Comparison of ENCODE assay signal across 10 cellular contexts in the genomic region with DNA sequence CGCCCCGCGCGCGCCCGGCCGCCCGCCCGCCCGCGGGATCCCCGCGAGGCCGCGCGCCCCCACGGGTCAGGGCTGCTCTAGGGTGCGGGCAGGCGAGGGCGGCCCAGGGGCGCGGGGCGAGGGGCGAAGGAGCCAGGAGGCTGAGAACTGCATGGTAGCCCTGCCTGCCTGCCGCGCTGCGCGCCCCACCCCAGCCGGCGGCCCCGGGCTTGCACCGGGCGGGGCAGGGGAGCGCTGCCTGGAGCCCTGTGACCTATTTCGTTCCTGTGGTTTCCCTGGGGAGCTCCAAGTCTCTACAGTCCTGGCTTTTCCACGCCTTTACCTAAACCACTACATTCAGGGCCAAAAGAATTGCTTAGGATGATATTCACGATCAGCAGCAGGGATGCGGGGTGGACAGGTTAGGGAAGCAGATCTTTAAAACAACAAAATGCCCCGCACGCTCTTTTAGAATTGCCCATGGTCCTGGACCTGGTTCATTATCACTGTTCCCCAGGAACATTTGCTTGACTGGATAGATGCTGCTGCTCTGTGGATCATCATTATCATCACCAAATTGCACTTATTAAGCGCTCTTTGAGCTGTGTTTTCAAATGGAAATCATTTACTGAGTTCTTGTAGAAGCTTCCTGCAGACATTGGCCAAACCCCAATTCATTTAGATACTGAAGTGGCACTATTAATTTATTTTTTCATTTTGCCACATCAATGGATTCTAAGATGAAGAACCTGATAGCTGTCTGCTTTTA. TPM values are rescaled to one million over a fixed set of nuclear protein-coding genes. Genes with fewer than 3 reads are reported as not detected.
DNase-seq lines count a peak whose midpoint lies in the region; TF ChIP-seq lines count a peak whose summit lies in the region.
"Had no signal": no experiment of that assay in that cellular context is flagged by ENCODE, and none has a peak within 500 bp of the region (broad histone marks: within the 10 kb centered on the region; RNA-seq: fewer than 3 reads in every experiment).

No MANE protein-coding gene starts in this region.

- no peaks in the 10 kb centered on the region for H3K36me3 ChIP-seq in ectodermal cell (ENCODE audit: control insufficient read depth, insufficient read depth, low read length)
- H3K36me3 ChIP-seq in neural cell (ENCODE audit: insufficient read depth, low read length): no peaks in the 10 kb centered on the region

- no peaks in the 10 kb centered on the region for H3K9me2 ChIP-seq in neural cell (ENCODE audit: insufficient read depth, low read length)

- DNase-seq in DMS53 treated with DMSO at 0.1 percent for 48 hours (lab: John Stamatoyannopoulos, UW; ENCODE audit: unreplicated experiment) (peak; percentile 3), NCI-H146 (lab: John Stamatoyannopoulos, UW) (peak; percentile 65), SK-N-DZ (ENCODE audit: low spot score) (no peak), NCI-H2227 (lab: John Stamatoyannopoulos, UW; ENCODE audit: unreplicated experiment) (no peak), kidney glomerular epithelial cell (lab: John Stamatoyannopoulos, UW) (no peak), epidermal melanocyte (ENCODE audit: insufficient read length, low spot score) (no peak)
- DNase-seq: erythroblast, midbrain had no signal

- H2AFZ ChIP-seq in neural cell (ENCODE audit: low read depth, low read length): no peak overlapping the region

- H4K20me1 ChIP-seq in neural cell (ENCODE audit: insufficient read depth): no peaks in the 10 kb centered on the region

- no peak overlapping the region for H3K27ac ChIP-seq in ectodermal cell (ENCODE audit: insufficient read depth, low read depth, low read length, poor library complexity, severe bottlenecking)
- no peak overlapping the region for H3K27ac ChIP-seq in neural cell (ENCODE audit: low read length)

- H3K9me3 ChIP-seq in ectodermal cell (ENCODE audit: control insufficient read depth, low read length): no peaks in the 10 kb centered on the region
- peaks cover 5% of the 10 kb centered on the region for H3K9me3 ChIP-seq in neural cell (ENCODE audit: low read length)

- TF ChIP-seq CTCF in neural cell (IDR thresholded peaks at IDR 0.05; ENCODE audit: poor library complexity, severe bottlenecking): no peak

- H3K4me3 ChIP-seq in ectodermal cell (ENCODE audit: insufficient read depth, low read depth, low read length) (peak overlapping the region; percentile 8), neural cell (ENCODE audit: low read length) (peak overlapping the region; percentile 65)

- H3K79me2 ChIP-seq in neural cell (replicated peaks; ENCODE audit: insufficient read depth, low read length): no peaks in the 10 kb centered on the region

- no peaks in the 10 kb centered on the region for H3F3A ChIP-seq in neural cell (ENCODE audit: insufficient read depth, low read length, poor library complexity, severe bottlenecking)

- no peak for TF ChIP-seq RAD21 in neural cell (conservative IDR thresholded peaks at IDR 0.05)

- H3K9ac ChIP-seq in neural cell (ENCODE audit: low read length): peak overlapping the region; percentile 56

- TF ChIP-seq EP300 in neural cell (conservative IDR thresholded peaks at IDR 0.05; ENCODE audit: poor library complexity, severe bottlenecking): no peak

- peak overlapping the region; percentile 19 for H3K4me2 ChIP-seq in neural cell (ENCODE audit: low read length)

- peaks cover 5% of the 10 kb centered on the region for H3K4me1 ChIP-seq in ectodermal cell (ENCODE audit: control insufficient read depth, insufficient read depth, low read length)

- H3K27me3 ChIP-seq in ectodermal cell (ENCODE audit: control insufficient read depth, insufficient read depth, low read length, poor library complexity, severe bottlenecking) (peaks cover 77% of the 10 kb centered on the region), neural cell (ENCODE audit: insufficient read depth, low read depth, low read length) (peaks cover 47% of the 10 kb centered on the region)

- 9 to 10% methylated on average over 41 of the region's 41 CpGs for WGBS in ectodermal cell, 2 experiments

TF ChIP-seq in neural cell, 6 proteins besides CTCF, POLR2A, EP300 and RAD21:
- no peak for TF ChIP-seq TAF1 (IDR thresholded peaks at IDR 0.05; ENCODE audit: low read depth)
- TF ChIP-seq SMC3 (conservative IDR thresholded peaks at IDR 0.05; ENCODE audit: poor library complexity): no peak
- TF ChIP-seq, protein P1, sequence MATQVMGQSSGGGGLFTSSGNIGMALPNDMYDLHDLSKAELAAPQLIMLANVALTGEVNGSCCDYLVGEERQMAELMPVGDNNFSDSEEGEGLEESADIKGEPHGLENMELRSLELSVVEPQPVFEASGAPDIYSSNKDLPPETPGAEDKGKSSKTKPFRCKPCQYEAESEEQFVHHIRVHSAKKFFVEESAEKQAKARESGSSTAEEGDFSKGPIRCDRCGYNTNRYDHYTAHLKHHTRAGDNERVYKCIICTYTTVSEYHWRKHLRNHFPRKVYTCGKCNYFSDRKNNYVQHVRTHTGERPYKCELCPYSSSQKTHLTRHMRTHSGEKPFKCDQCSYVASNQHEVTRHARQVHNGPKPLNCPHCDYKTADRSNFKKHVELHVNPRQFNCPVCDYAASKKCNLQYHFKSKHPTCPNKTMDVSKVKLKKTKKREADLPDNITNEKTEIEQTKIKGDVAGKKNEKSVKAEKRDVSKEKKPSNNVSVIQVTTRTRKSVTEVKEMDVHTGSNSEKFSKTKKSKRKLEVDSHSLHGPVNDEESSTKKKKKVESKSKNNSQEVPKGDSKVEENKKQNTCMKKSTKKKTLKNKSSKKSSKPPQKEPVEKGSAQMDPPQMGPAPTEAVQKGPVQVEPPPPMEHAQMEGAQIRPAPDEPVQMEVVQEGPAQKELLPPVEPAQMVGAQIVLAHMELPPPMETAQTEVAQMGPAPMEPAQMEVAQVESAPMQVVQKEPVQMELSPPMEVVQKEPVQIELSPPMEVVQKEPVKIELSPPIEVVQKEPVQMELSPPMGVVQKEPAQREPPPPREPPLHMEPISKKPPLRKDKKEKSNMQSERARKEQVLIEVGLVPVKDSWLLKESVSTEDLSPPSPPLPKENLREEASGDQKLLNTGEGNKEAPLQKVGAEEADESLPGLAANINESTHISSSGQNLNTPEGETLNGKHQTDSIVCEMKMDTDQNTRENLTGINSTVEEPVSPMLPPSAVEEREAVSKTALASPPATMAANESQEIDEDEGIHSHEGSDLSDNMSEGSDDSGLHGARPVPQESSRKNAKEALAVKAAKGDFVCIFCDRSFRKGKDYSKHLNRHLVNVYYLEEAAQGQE (IDR thresholded peaks at IDR 0.05; ENCODE audit: borderline replicate concordance): no peak
- TF ChIP-seq EZH2 (IDR thresholded peaks at IDR 0.05; ENCODE audit: borderline replicate concordance, insufficient read depth, low read length, poor library complexity, severe bottlenecking): no peak
- no peak for TF ChIP-seq POLR2AphosphoS5 (IDR thresholded peaks at IDR 0.05)
- TF ChIP-seq MXI1 (conservative IDR thresholded peaks at IDR 0.05; ENCODE audit: poor library complexity, severe bottlenecking): no peak

RNA-seq across cellular contexts. Expression of a gene that starts 0.4 kb away (rescaled TPM):
- not detected for polyA plus RNA-seq in ectodermal cell (2013, experiment 1 of 4)
- polyA plus RNA-seq in ectodermal cell (2013, experiment 2 of 4): 0.16 TPM
- polyA plus RNA-seq in ectodermal cell (2013, experiment 3 of 4): 0.05 TPM
- 0.08 TPM for polyA plus RNA-seq in ectodermal cell (2013, experiment 4 of 4)
- 6.6 and 6.7 TPM in 2 replicates for polyA plus RNA-seq in neural cell
- 9.1 and 9.7 TPM in 2 replicates for polyA minus RNA-seq in neural cell
- polyA plus RNA-seq in SK-N-DZ (2014; cell fraction: cytosol; rRNA removed): 1.1 and 1.5 TPM in 2 replicates
- 1.1 and 2.0 TPM in 2 replicates for polyA plus RNA-seq in SK-N-DZ (2014; cell fraction: nucleus; rRNA removed)

Comparison
In these comparisons a context has a peak if more than half of its experiments do, and no peak if none do; other contexts are left out.
1. DNase-seq: peak in DMS53 treated with DMSO at 0.1 percent for 48 hours (single experiment) and NCI-H146 (single experiment); none in SK-N-DZ (single experiment), NCI-H2227 (single experiment), kidney glomerular epithelial cell (single experiment) and epidermal melanocyte (single experiment).